Comparison of ENCODE assay signal across 8 cellular contexts in the genomic region with DNA sequence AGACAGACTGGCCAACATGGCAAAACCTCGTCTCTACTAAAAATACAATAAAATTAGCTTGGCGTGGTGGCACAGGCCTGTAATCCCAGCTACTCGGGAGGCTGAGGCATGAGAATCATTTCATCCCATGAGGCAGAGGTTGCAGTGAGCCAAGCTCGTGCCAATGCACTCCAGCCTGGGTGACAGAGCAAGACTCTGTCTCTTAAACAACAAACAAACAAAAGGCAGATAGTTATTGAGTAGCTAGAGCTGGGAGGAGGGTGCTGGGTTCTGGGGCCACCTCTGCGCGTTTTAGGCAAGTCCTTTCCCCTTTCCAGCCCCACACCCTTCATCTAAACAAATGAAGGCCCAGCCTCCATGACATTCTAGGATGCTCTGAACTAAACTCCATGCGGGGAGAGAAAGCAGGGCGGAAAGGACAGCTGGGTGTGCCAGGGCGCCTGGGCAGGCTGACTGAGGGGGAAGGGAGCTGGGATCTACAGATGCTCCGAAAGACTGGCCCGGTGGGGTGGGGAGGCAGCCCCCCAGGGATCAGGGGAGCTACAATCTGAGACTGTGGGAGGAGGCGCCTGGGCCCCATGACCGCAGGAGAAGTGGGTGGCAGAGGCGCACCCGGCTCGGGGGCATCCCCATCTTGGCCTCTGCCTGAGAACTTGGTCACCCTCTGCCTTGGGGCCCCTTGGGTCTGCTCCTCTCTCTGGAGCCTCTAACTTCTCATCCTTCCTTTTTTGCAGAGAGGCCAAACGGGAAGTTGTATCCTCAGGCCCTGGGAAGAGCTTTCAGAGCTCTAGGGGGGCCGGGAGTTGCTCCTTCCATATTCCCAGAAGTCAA.
DNase-seq lines count a peak whose midpoint lies in the region; ATAC-seq and TF ChIP-seq lines count a peak whose summit lies in the region.

No MANE protein-coding gene starts in this region.

- H3K36me3 ChIP-seq in effector memory CD4-positive, alpha-beta T cell (ENCODE audit: control insufficient read depth, insufficient read depth, low read length), result peaks cover 11% of the 10 kb centered on the region

- H3K4me3 ChIP-seq in effector memory CD4-positive, alpha-beta T cell (ENCODE audit: insufficient read depth, low read depth, low read length, poor library complexity, severe bottlenecking), result peak overlapping the region; percentile 51

- H3K27me3 ChIP-seq in effector memory CD4-positive, alpha-beta T cell (replicated peaks; ENCODE audit: control insufficient read depth, insufficient read depth, low read length, poor library complexity, severe bottlenecking), result no peaks in the 10 kb centered on the region

- TF ChIP-seq CTCF in GM20000 (IDR thresholded peaks at IDR 0.05; ENCODE audit: extremely low read depth, missing control alignments), result no peak

- no peaks in the 10 kb centered on the region for H3K9me3 ChIP-seq in effector memory CD4-positive, alpha-beta T cell (ENCODE audit: control insufficient read depth, low read length)

- H3K4me1 ChIP-seq in effector memory CD4-positive, alpha-beta T cell (ENCODE audit: control insufficient read depth, insufficient read depth, low read length, poor library complexity, severe bottlenecking), result peaks cover 45% of the 10 kb centered on the region

- DNase-seq in GM20000 (ENCODE audit: low spot score), result peak; percentile 82
- peak; percentile 70 for DNase-seq in activated CD4-positive, CD25-positive, alpha-beta regulatory T cell treated with anti-CD3 and anti-CD28 coated beads, Interleukin-2, amount 50 U/mL, for 72 hours
- peak; percentile 20 to 32 (median 28) for DNase-seq in effector memory CD4-positive, alpha-beta T cell
- DNase-seq in stimulated activated CD8-positive, alpha-beta memory T cell treated with anti-CD3 and anti-CD28 coated beads, Interleukin-12 subunit alpha, Interleukin-12 subunit beta, amount 100 ng/mL, for 4 hours (ENCODE audit: low read depth), result peak; percentile 52
- no peak for DNase-seq in DMS53 (lab: John Stamatoyannopoulos, UW)
- no peak for DNase-seq in DMS 273 treated with DMSO at 0.1 percent for 48 hours (lab: John Stamatoyannopoulos, UW)

- H3K27ac ChIP-seq in effector memory CD4-positive, alpha-beta T cell (ENCODE audit: insufficient read depth, low read length, poor library complexity, severe bottlenecking), result peak overlapping the region; percentile 84

- no peak for ATAC-seq in HG03565 (IDR thresholded peaks at IDR 0.05; ENCODE audit: unreplicated experiment)
- ATAC-seq in HG03354 (IDR thresholded peaks at IDR 0.05; ENCODE audit: poor library complexity, severe bottlenecking, unreplicated experiment), result no peak

Comparison
In these comparisons a context has a peak if more than half of its experiments do, and no peak if none do; other contexts are left out.
1. DNase-seq: peak in GM20000 (single experiment), activated CD4-positive, CD25-positive, alpha-beta regulatory T cell treated with anti-CD3 and anti-CD28 coated beads, Interleukin-2, amount 50 U/mL, for 72 hours (single experiment), effector memory CD4-positive, alpha-beta T cell (3 of 3) and stimulated activated CD8-positive, alpha-beta memory T cell treated with anti-CD3 and anti-CD28 coated beads, Interleukin-12 subunit alpha, Interleukin-12 subunit beta, amount 100 ng/mL, for 4 hours (single experiment); none in DMS53 (single experiment) and DMS 273 treated with DMSO at 0.1 percent for 48 hours (single experiment).